Comparison of ENCODE assay signal across 8 cellular contexts in genomic region chr11:1564535-1565172, GRCh38. TPM values are rescaled to one million over a fixed set of nuclear protein-coding genes. Genes with fewer than 3 reads are reported as not detected.
DNase-seq lines count a peak whose midpoint lies in the region; ATAC-seq and TF ChIP-seq lines count a peak whose summit lies in the region.

No MANE protein-coding gene starts in this region.

- no peak overlapping the region for H3K4me3 ChIP-seq in cardiac fibroblast (replicated peaks in 1 of 2; ENCODE audit: low read depth in 2 of 2, low read length in 2 of 2)

- DNase-seq in AG08396 (ENCODE audit: low spot score) (peak; percentile 97), M059J (ENCODE audit: low read depth) (peak; percentile 90), cardiac fibroblast (ENCODE audit: low read depth in 2 of 2) (peak; percentile 63 to 83), left colon (peak; percentile 75 to 76), DMS79 treated with DMSO at 0.1 percent for 48 hours (lab: John Stamatoyannopoulos, UW) (no peak), GF-D8 (lab: John Stamatoyannopoulos, UW) (no peak), HuH-7.5 (ENCODE audit: low spot score) (no peak)

- intact Hi-C loops in left colon (cut with DNase I, micrococcal nuclease), result no loop called here

- TF ChIP-seq CTCF in cardiac fibroblast (IDR thresholded peaks at IDR 0.05; ENCODE audit: low read depth, low read length), result no peak

- ATAC-seq in left colon (peak; percentile 42), HG02852 (IDR thresholded peaks at IDR 0.05; ENCODE audit: unreplicated experiment) (no peak)

RNA-seq across cellular contexts. Expression of gene DUSP8, which starts 7.4 kb away (rescaled TPM):
- total RNA-seq in M059J (2014; rRNA removed; shearing (Covaris generic)), result 1.2 and 3.5 TPM in 2 replicates
- total RNA-seq in left colon, result 10 to 100 TPM; 27.2 to 45.0 TPM

RNA-seq across cellular contexts. Expression of gene KRTAP5-1, which starts 20.4 kb away (rescaled TPM):
- not detected in 2 replicates for total RNA-seq in M059J (2014; rRNA removed; shearing (Covaris generic))
- total RNA-seq in left colon, result not detected

RNA-seq across cellular contexts. Expression of gene KRTAP5-2, which starts 33.4 kb away (rescaled TPM):
- not detected in 2 replicates for total RNA-seq in M059J (2014; rRNA removed; shearing (Covaris generic))
- not detected for total RNA-seq in left colon

RNA-seq across cellular contexts. Expression of gene KRTAP5-3, which starts 43.6 kb away (rescaled TPM):
- total RNA-seq in M059J (2014; rRNA removed; shearing (Covaris generic)), result not detected in 2 replicates
- not detected for total RNA-seq in left colon

RNA-seq across cellular contexts. Expression of gene KRTAP5-4, which starts 57.3 kb away (rescaled TPM):
- not detected in 2 replicates for total RNA-seq in M059J (2014; rRNA removed; shearing (Covaris generic))
- not detected for total RNA-seq in left colon

Comparison
In these comparisons a context has a peak if more than half of its experiments do, and no peak if none do; other contexts are left out.
1. DNase-seq: peak in AG08396 (single experiment), M059J (single experiment), cardiac fibroblast (2 of 2) and left colon (2 of 2); none in DMS79 treated with DMSO at 0.1 percent for 48 hours (single experiment), GF-D8 (single experiment) and HuH-7.5 (single experiment).